ENCODE assay signal across 22 cellular contexts in the genomic region with DNA sequence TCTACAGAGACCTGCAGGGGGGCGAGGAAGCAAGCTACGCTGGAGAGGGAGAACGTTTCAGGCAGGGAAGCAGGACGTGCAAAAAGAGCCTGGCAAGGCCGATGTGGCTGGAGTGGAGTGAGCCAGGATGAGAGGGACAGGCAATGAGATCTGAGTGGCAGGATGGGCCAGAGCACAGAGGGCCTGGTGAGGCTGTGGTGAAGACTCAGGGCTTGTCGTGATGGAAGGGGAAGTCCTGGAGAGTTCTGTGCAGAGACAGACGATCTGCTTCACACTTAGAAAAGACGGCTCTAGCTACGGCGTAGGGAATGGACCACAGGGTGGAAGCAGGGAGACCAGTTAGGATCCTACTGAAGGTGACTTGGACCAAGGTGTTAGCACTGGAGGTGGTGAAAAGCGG.
DNase-seq lines count a peak whose midpoint lies in the region; ATAC-seq and TF ChIP-seq lines count a peak whose summit lies in the region.
"Had no signal": no experiment of that assay in that cellular context is flagged by ENCODE, and none has a peak within 500 bp of the region (broad histone marks: within the 10 kb centered on the region; RNA-seq: fewer than 3 reads in every experiment).

No MANE protein-coding gene starts in this region.

- H3K9me3 Mint-ChIP-seq in activated T-helper 17 cell treated with anti-CD3 and anti-CD28 coated beads, Interleukin-2, amount 50 U/mL, for 72 hours = no peaks in the 10 kb centered on the region
- H3K9me3 Mint-ChIP-seq in nephron progenitor cell (no peaks in the 10 kb centered on the region), mesothelial cell of epicardium (no peaks in the 10 kb centered on the region)
- H3K9me3 Mint-ChIP-seq: activated CD8-positive, alpha-beta T cell treated with anti-CD3 and anti-CD28 coated beads for 36 hours had no signal

- TF ChIP-seq CTCF in NB4 (IDR thresholded peaks at IDR 0.05; ENCODE audit: low read depth, low read length) (no peak), nephron progenitor cell (IDR thresholded peaks at IDR 0.05) (no peak), mesothelial cell of epicardium (IDR thresholded peaks at IDR 0.05; ENCODE audit: unreplicated experiment) (no peak)

- no peak overlapping the region for H3K4me3 ChIP-seq in NB4 (ENCODE audit: low read depth, low read length)
- H3K4me3 ChIP-seq: dorsolateral prefrontal cortex, K562, MG63, right atrium auricular region, suprapubic skin, vagina had no signal

- peak overlapping the region; percentile 7 for H3K27ac Mint-ChIP-seq in activated T-helper 17 cell treated with anti-CD3 and anti-CD28 coated beads, Interleukin-2, amount 50 U/mL, for 72 hours
- H3K27ac Mint-ChIP-seq in nephron progenitor cell (no peak overlapping the region), mesothelial cell of epicardium (no peak overlapping the region)
- H3K27ac Mint-ChIP-seq: activated CD8-positive, alpha-beta T cell treated with anti-CD3 and anti-CD28 coated beads for 36 hours; stimulated activated memory B cell treated with anti-CD40 and anti-IgM and Interleukin-4, amounts not matched to agents 10 μg/mL and 1 μg/mL and 100 μg/mL, for 72 hours had no signal

- ATAC-seq in activated T-helper 17 cell treated with anti-CD3 and anti-CD28 coated beads, Interleukin-2, amount 50 U/mL, for 72 hours (replicated peaks) = no peak
- no peak for ATAC-seq in left lobe of liver
- no peak for ATAC-seq in GM21786 (IDR thresholded peaks at IDR 0.05; ENCODE audit: unreplicated experiment)
- no peak for ATAC-seq in HG03108 (IDR thresholded peaks at IDR 0.05; ENCODE audit: unreplicated experiment)
- ATAC-seq: activated CD8-positive, alpha-beta T cell treated with anti-CD3 and anti-CD28 coated beads for 36 hours; K562 had no signal

- DNase-seq in GDM1 (lab: John Stamatoyannopoulos, UW) = peak; percentile 16
- peak; percentile 50 for DNase-seq in NB4 (ENCODE audit: low read depth)
- no peak for DNase-seq in nephron progenitor cell
- no peak for DNase-seq in left lobe of liver (ENCODE audit: low spot score)
- no peak for DNase-seq in mesothelial cell of epicardium (ENCODE audit: low spot score in 2 of 2, unreplicated experiment in 2 of 2)
- DNase-seq: activated CD8-positive, alpha-beta T cell treated with anti-CD3 and anti-CD28 coated beads for 36 hours; activated gamma-delta T cell; C1 segment of cervical spinal cord; cerebellar nuclear complex; dorsolateral prefrontal cortex; MG63; NCI-H187; Right ventricle myocardium superior; T1000 had no signal

- peaks cover 39% of the 10 kb centered on the region for H3K4me1 Mint-ChIP-seq in activated T-helper 17 cell treated with anti-CD3 and anti-CD28 coated beads, Interleukin-2, amount 50 U/mL, for 72 hours
- H3K4me1 Mint-ChIP-seq in nephron progenitor cell = peaks cover 70% of the 10 kb centered on the region
- H3K4me1 Mint-ChIP-seq in mesothelial cell of epicardium = peaks cover 13% of the 10 kb centered on the region

- no peak overlapping the region for H3K4me3 Mint-ChIP-seq in activated T-helper 17 cell treated with anti-CD3 and anti-CD28 coated beads, Interleukin-2, amount 50 U/mL, for 72 hours
- H3K4me3 Mint-ChIP-seq in nephron progenitor cell = peak overlapping the region; percentile 21
- no peak overlapping the region for H3K4me3 Mint-ChIP-seq in mesothelial cell of epicardium
- H3K4me3 Mint-ChIP-seq: activated CD8-positive, alpha-beta T cell treated with anti-CD3 and anti-CD28 coated beads for 36 hours; stimulated activated memory B cell treated with anti-CD40 and anti-IgM and Interleukin-4, amounts not matched to agents 10 μg/mL and 1 μg/mL and 100 μg/mL, for 72 hours had no signal

- no peak for TF ChIP-seq POLR2A in NB4 (IDR thresholded peaks at IDR 0.05; ENCODE audit: extremely low read depth, insufficient read length)

- no peaks in the 10 kb centered on the region for H3K27me3 Mint-ChIP-seq in activated T-helper 17 cell treated with anti-CD3 and anti-CD28 coated beads, Interleukin-2, amount 50 U/mL, for 72 hours
- H3K27me3 Mint-ChIP-seq in nephron progenitor cell (ENCODE audit: low read depth, poor library complexity) (peaks cover 31% of the 10 kb centered on the region), mesothelial cell of epicardium (ENCODE audit: low read depth) (no peaks in the 10 kb centered on the region)
- H3K27me3 Mint-ChIP-seq: activated CD8-positive, alpha-beta T cell treated with anti-CD3 and anti-CD28 coated beads for 36 hours; stimulated activated memory B cell treated with anti-CD40 and anti-IgM and Interleukin-4, amounts not matched to agents 10 μg/mL and 1 μg/mL and 100 μg/mL, for 72 hours had no signal

- H3K36me3 Mint-ChIP-seq in activated T-helper 17 cell treated with anti-CD3 and anti-CD28 coated beads, Interleukin-2, amount 50 U/mL, for 72 hours (ENCODE audit: low read depth) = no peaks in the 10 kb centered on the region
- peaks cover 14% of the 10 kb centered on the region for H3K36me3 Mint-ChIP-seq in nephron progenitor cell (ENCODE audit: low read depth)
- H3K36me3 Mint-ChIP-seq in mesothelial cell of epicardium = no peaks in the 10 kb centered on the region
- H3K36me3 Mint-ChIP-seq: stimulated activated memory B cell treated with anti-CD40 and anti-IgM and Interleukin-4, amounts not matched to agents 10 μg/mL and 1 μg/mL and 100 μg/mL, for 72 hours had no signal

Comparison
In these comparisons a context has a peak if more than half of its experiments do, and no peak if none do; other contexts are left out.
1. DNase-seq: peak in GDM1 (single experiment) and NB4 (single experiment); none in nephron progenitor cell (single experiment), left lobe of liver (single experiment) and mesothelial cell of epicardium (0 of 2).